In genomic region chr3:188819939-188820338, GRCh38 we compare ENCODE assay signal across 14 cellular contexts.
DNase-seq lines count a peak whose midpoint lies in the region; ATAC-seq and TF ChIP-seq lines count a peak whose summit lies in the region.
"Had no signal": no experiment of that assay in that cellular context is flagged by ENCODE, and none has a peak within 500 bp of the region (broad histone marks: within the 10 kb centered on the region; RNA-seq: fewer than 3 reads in every experiment).

No MANE protein-coding gene starts in this region.

- DNase-seq in EH (ENCODE audit: low read depth) (peak; percentile 50), NOMO-1 (lab: John Stamatoyannopoulos, UW; ENCODE audit: unreplicated experiment in 2 of 2) (peak; percentile 60 to 96), fibroblast of the aortic adventitia (ENCODE audit: low read depth) (peak; percentile 46), gastrocnemius medialis (no peak), NCI-H345 (lab: John Stamatoyannopoulos, UW) (no peak), mesenteric fat pad (ENCODE audit: low spot score) (no peak)
- no peak for DNase-seq in effector CD8-positive, alpha-beta T cell (lab: John Stamatoyannopoulos, UW)
- DNase-seq: activated T-cell treated with anti-CD3 and anti-CD28 coated beads, Interleukin-2, amount 50 U/mL, for 24 hours; mammary epithelial cell; SW 1271 had no signal

- in situ Hi-C loops in gastrocnemius medialis (cut with MboI; ENCODE audit: low sequenced_read_pairs in 4 of 4) = no loop called here

- no peaks in the 10 kb centered on the region for H3K27me3 ChIP-seq in gastrocnemius medialis
- H3K27me3 ChIP-seq: suprapubic skin had no signal

- H3K4me1 ChIP-seq in gastrocnemius medialis = peaks cover 4 to 10% of the 10 kb centered on the region in 2 donors

- no peaks in the 10 kb centered on the region for H3K36me3 ChIP-seq in gastrocnemius medialis
- H3K36me3 ChIP-seq: suprapubic skin had no signal

- TF ChIP-seq CTCF in fibroblast of the aortic adventitia (IDR thresholded peaks at IDR 0.05; ENCODE audit: insufficient read depth, low read length) = no peak
- no peak for TF ChIP-seq CTCF in gastrocnemius medialis (IDR thresholded peaks at IDR 0.05 in 4 of 5, conservative IDR thresholded peaks at IDR 0.05 in 1 of 5)

- no peak for TF ChIP-seq POLR2A in gastrocnemius medialis (IDR thresholded peaks at IDR 0.05)

- H3K9me3 ChIP-seq in gastrocnemius medialis = no peaks in the 10 kb centered on the region
- H3K9me3 ChIP-seq: suprapubic skin had no signal

- peak; percentile 73 to 81 for ATAC-seq in gastrocnemius medialis
- ATAC-seq in HG03439 (IDR thresholded peaks at IDR 0.05; ENCODE audit: unreplicated experiment) = no peak
- ATAC-seq: activated CD4-positive, CD25-positive, alpha-beta regulatory T cell treated with anti-CD3 and anti-CD28 coated beads, Interleukin-2, amount 50 U/mL, for 24 hours had no signal

- intact Hi-C loops in gastrocnemius medialis (cut with DNase I; ENCODE audit: low total_unique reads) = loop anchor here (5.0 kb wide), 1 partner anchor 138 kb away; no protein-coding TSS in a partner anchor

- no peak overlapping the region for H3K27ac ChIP-seq in gastrocnemius medialis
- H3K27ac ChIP-seq: parathyroid adenoma, suprapubic skin had no signal

- no peak overlapping the region for H3K4me3 ChIP-seq in fibroblast of the aortic adventitia (ENCODE audit: low read depth, low read length)
- no peak overlapping the region for H3K4me3 ChIP-seq in gastrocnemius medialis
- H3K4me3 ChIP-seq: suprapubic skin had no signal

Comparison
In these comparisons a context has a peak if more than half of its experiments do, and no peak if none do; other contexts are left out.
1. DNase-seq: peak in EH (single experiment), NOMO-1 (2 of 2) and fibroblast of the aortic adventitia (single experiment); none in gastrocnemius medialis (0 of 2), NCI-H345 (single experiment), mesenteric fat pad (single experiment) and effector CD8-positive, alpha-beta T cell (single experiment).